ENCODE assay signal across 1 cellular context in genomic region chr6:82006027-82006738, GRCh38.
A peak's percentile ranks its signal among the peaks of the same experiment; 100 is the strongest.
TF ChIP-seq lines count a peak whose summit lies in the region.

No MANE protein-coding gene starts in this region.

TF ChIP-seq in HEK293, 187 proteins besides CTCF, POLR2A, EP300 and RAD21 (continued from another document):
- no peak for TF ChIP-seq PBX3 (CRISPR knock-in tag; IDR thresholded peaks at IDR 0.05)
- TF ChIP-seq ZNF223 (tag by site-specific recombination; IDR thresholded peaks at IDR 0.05): no peak
- no peak for TF ChIP-seq PRDM6 (tag by site-specific recombination; IDR thresholded peaks at IDR 0.05)
- TF ChIP-seq ZNF624 (tag by site-specific recombination; IDR thresholded peaks at IDR 0.05): no peak
- TF ChIP-seq ZNF433 (tag by site-specific recombination; IDR thresholded peaks at IDR 0.05; ENCODE audit: low read depth): no peak
- no peak for TF ChIP-seq ZNF391 (tag by site-specific recombination; IDR thresholded peaks at IDR 0.05; ENCODE audit: borderline replicate concordance, low read depth)
- TF ChIP-seq ZNF423 (tag by site-specific recombination; IDR thresholded peaks at IDR 0.05): no peak
- no peak for TF ChIP-seq SP2 (tag by site-specific recombination; IDR thresholded peaks at IDR 0.05)
- no peak for TF ChIP-seq ZNF76 (tag by site-specific recombination; IDR thresholded peaks at IDR 0.05; ENCODE audit: borderline replicate concordance, low read depth)
- TF ChIP-seq ZNF510 (tag by site-specific recombination; IDR thresholded peaks at IDR 0.05; ENCODE audit: insufficient replicate concordance): no peak
- no peak for TF ChIP-seq ZNF239 (tag by site-specific recombination; IDR thresholded peaks at IDR 0.05)
- TF ChIP-seq ZNF626 (tag by site-specific recombination; IDR thresholded peaks at IDR 0.05): peak; percentile 54; the same call in 1 of the 2 replicates
- TF ChIP-seq ZNF830 (tag by site-specific recombination; IDR thresholded peaks at IDR 0.05; ENCODE audit: low read depth): no peak
- TF ChIP-seq ZNF274 (IDR thresholded peaks at IDR 0.05; ENCODE audit: low read length): no peak
- peak; percentile 77; the same call in 1 of the 2 replicates for TF ChIP-seq ZNF274 (tag by site-specific recombination; IDR thresholded peaks at IDR 0.05; ENCODE audit: borderline replicate concordance)
- TF ChIP-seq PATZ1 (tag by site-specific recombination; IDR thresholded peaks at IDR 0.05): no peak
- TF ChIP-seq ZNF629 (tag by site-specific recombination; IDR thresholded peaks at IDR 0.05): no peak
- TF ChIP-seq PRDM2 (tag by site-specific recombination; IDR thresholded peaks at IDR 0.05; ENCODE audit: borderline replicate concordance): no peak
- TF ChIP-seq ZNF473 (tag by site-specific recombination; IDR thresholded peaks at IDR 0.05): no peak
- no peak for TF ChIP-seq ZNF138 (tag by site-specific recombination; IDR thresholded peaks at IDR 0.05; ENCODE audit: borderline replicate concordance)
- 0 out of 2 replicates have a peak, but pooled peaks have one; percentile 17 for TF ChIP-seq ZNF580 (tag by site-specific recombination; IDR thresholded peaks at IDR 0.05)
- TF ChIP-seq ZNF2 (tag by site-specific recombination; IDR thresholded peaks at IDR 0.05): 0 out of 2 replicates have a peak, but pooled peaks have one; percentile 41
- no peak for TF ChIP-seq ZIC2 (tag by site-specific recombination; IDR thresholded peaks at IDR 0.05)
